Comparison of ENCODE assay signal across 8 cellular contexts in the genomic region with DNA sequence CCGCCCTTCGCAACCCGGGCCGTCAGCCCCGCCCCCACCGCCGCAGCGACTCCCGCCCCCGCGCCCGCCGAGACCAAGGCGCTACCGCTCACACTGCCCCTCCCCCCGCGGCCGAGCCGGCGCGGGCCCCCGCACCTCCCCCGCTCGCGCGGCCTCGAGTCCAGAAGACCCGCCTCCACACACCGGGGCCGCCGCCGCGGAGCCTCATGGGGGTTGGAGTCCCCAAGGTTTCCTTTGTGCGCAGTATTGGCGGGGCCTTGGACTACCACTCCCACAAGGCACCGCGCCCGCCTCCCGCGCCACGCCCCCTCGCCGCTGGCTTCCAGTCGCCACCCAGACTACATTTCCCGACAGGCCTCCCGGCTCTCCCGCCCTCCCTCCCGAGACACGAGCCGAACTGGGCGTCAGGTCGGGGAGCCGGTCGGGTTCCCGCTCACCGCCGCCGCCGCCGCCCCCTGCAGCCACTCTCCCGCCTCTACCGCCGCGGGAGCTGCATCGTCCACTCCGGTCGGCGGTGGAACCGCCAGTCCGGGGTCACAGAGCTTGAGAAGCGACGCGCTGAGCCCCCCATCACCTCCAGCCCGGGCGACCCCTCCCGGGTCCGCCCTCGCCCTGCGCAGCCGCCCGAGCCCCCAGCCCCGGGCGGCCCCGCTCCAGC. TPM values are rescaled to one million over a fixed set of nuclear protein-coding genes. Genes with fewer than 3 reads are reported as not detected.
DNase-seq lines count a peak whose midpoint lies in the region; ATAC-seq lines count a peak whose summit lies in the region.

TSS of gene PHF13 (plus strand) at position 371 of the 658 bp plus-strand sequence. CDS start 336 bp downstream, outside the sequence.

- peak; percentile 89 for ATAC-seq in GM21360 (IDR thresholded peaks at IDR 0.05; ENCODE audit: unreplicated experiment)

- DNase-seq in COLO668 (lab: John Stamatoyannopoulos, UW; ENCODE audit: unreplicated experiment), result peak; percentile 100
- DNase-seq in HT-29 (ENCODE audit: low spot score), result peak; percentile 99
- DNase-seq in NK-92 treated with Interleukin-12 subunit alpha and Interleukin-12 subunit beta, amount 100 ng/mL, for 24 hours (lab: John Stamatoyannopoulos, UW), result peak; percentile 99
- DNase-seq in activated CD8-positive, alpha-beta memory T cell treated with anti-CD3 and anti-CD28 coated beads for 24 hours, result peak; percentile 99
- peak; percentile 99 for DNase-seq in effector CD4-positive, alpha-beta T cell
- DNase-seq in lung microvascular endothelial cell (ENCODE audit: low read depth in 2 of 2), result peak; percentile 100
- DNase-seq in stimulated activated CD4-positive, alpha-beta T cell treated with anti-CD3 and anti-CD28 coated beads, TNF-alpha, amount 100 ng/mL, for 4 hours (ENCODE audit: low read depth in 3 of 3), result peak; percentile 99

RNA-seq across cellular contexts. Expression of gene PHF13, which starts in this region (rescaled TPM):
- 8.8 and 11.5 TPM in 2 replicates for total RNA-seq in HT-29 (2014; rRNA removed; shearing (Covaris generic))
- 7.7 and 7.8 TPM in 2 replicates for total RNA-seq in lung microvascular endothelial cell

Comparison
In these comparisons a context has a peak if more than half of its experiments do, and no peak if none do; other contexts are left out.
1. Peak in every context shown above with its lines: DNase-seq and ATAC-seq.